ENCODE assay signal across 19 cellular contexts in the genomic region with DNA sequence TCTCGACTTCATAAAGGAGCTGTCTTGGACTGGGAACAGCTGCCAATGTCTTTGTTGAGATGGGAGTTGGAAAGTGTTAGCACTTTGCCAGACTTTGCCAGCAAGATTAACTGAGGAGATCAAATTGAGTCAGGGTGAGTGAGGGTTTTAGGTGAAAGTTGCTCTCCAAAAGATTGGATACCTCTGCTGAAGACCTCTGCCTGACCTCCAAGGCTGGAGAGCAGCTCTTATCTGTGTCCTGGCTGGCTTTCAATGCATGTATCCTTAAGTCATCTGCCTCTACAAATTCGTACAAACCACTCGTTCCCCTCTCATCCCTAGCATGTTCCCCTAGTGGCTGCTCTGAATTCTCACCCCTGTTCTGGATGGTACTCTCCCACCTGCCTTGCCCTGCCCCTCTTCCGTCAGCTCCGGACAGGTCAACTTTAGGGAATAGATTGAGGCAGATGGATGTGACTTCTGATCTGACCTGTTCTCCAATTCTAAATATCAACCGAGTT. TPM values are rescaled to one million over a fixed set of nuclear protein-coding genes. Genes with fewer than 3 reads are reported as not detected.
DNase-seq lines count a peak whose midpoint lies in the region; ATAC-seq, FAIRE-seq and TF ChIP-seq lines count a peak whose summit lies in the region.
"Had no signal": no experiment of that assay in that cellular context is flagged by ENCODE, and none has a peak within 500 bp of the region (broad histone marks: within the 10 kb centered on the region; RNA-seq: fewer than 3 reads in every experiment).

A gene with protein sequence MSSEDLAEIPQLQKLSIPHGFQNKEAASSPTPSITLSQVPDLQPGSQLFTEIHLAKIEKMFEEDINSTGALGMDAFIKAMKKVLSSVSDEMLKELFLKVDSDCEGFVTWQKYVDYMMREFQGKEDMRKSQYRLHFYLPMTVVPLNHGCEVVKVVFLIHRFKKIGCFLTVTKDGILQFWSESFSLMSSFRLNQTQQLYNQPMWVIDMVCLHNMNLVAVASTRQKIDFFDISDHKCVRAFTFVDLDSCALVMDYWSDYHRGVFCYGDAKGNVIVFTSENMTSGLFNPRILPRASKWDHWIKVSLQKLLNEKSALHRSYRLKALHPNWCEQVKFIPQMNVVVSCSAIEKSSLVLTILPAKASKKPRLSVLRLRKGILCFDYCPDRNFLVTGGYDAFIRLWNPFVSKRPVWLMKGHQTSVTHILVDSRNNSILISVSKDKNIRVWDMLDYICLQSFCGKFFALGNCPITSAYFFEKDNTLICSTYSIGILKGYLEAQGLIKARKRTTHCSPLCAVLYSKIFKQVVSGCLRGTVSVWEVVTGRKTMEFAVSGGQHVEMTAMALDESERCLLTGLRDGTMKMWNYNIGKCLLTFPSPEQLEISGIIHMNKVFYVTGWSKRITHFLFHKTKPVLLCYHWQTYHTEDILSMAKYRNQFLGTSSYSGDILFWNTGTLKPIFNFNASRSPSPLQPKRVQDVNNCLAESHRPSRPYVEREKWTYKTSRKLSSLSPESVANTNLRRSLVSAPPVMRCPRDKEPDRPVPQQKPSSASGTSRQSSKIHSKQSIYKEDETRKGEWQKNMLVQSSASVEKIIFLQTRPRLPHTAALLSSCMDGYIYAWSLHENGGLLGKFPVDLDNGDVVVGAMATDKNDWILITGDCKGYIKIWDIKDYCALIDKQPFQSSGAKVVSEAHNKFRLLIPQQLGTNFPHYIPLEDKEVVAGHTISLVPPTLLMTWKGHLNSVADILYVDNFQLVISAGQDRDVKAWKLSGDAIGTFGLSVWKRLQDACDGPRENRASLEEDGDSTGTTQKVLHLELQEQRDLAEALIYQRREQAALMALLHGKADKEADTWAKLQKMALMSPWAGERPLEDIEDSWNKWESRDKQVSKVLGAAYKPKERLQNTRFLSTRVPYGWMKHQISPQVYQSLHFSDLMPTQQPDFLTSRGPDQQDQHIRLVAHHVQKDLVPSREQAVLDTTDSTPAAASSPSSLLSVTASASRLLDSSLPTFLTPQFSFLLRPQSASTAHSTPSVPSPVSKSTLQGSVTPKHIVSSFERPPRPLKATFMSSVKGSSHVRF (plus strand): TSS at position 51 of the 500 bp plus-strand sequence. CDS start 4,870 bp downstream, outside the sequence.

- TF ChIP-seq EP300 in HepG2 (IDR thresholded peaks at IDR 0.05; ENCODE audit: low read depth in 2 of 2, low read length in 2 of 2) (no peak), HepG2 (CRISPR knock-in tag; IDR thresholded peaks at IDR 0.05; ENCODE audit: borderline replicate concordance) (no peak)

- no peak for FAIRE-seq in HepG2 (lab: Jason Lieb, UNC)
- FAIRE-seq: urothelium cell line had no signal

- no peak for DNase-seq in HepG2 (ENCODE audit: low spot score)
- DNase-seq in right lobe of liver, result no peak
- DNase-seq in endodermal cell, result peak; percentile 67
- DNase-seq in stimulated activated naive CD8-positive, alpha-beta T cell treated with anti-CD3 and anti-CD28 coated beads, Interleukin-15, amount 100 ng/mL, for 72 hours, result no peak
- DNase-seq in NCI-H226, result no peak
- DNase-seq in HK-2 (ENCODE audit: unreplicated experiment), result no peak
- no peak for DNase-seq in OCI-M2 (lab: John Stamatoyannopoulos, UW; ENCODE audit: unreplicated experiment)
- DNase-seq: activated CD4-positive, alpha-beta memory T cell treated with anti-CD3 and anti-CD28 coated beads, Interleukin-2, amount 10 ng/mL, durations not matched to agents 7 days and 5 days; activated naive CD4-positive, alpha-beta T cell treated with anti-CD3 and anti-CD28 coated beads, Interleukin-2, amount 10 ng/mL, durations not matched to agents 7 days and 5 days; Karpas-422; NCI-H1694; NCI-H526; stimulated activated naive B cell treated with anti-CD40 and anti-IgM and Interleukin-4, amounts not matched to agents 10 μg/mL and 1 μg/mL and 100 μg/mL, for 72 hours had no signal

- H3K4me1 Mint-ChIP-seq in endodermal cell, result peaks cover 10% of the 10 kb centered on the region
- peaks cover 20% of the 10 kb centered on the region for H3K4me1 Mint-ChIP-seq in stimulated activated naive CD8-positive, alpha-beta T cell treated with anti-CD3 and anti-CD28 coated beads, Interleukin-15, amount 100 ng/mL, for 72 hours

- BruUV-seq in HepG2 (replicated peaks; lab: Mats Ljungman, UMichigan), result no TSS peak

- H3K27ac ChIP-seq in HepG2 (ENCODE audit: extremely low read length, insufficient read depth, low read length), result no peak within 1 kb of the TSS
- no peak within 1 kb of the TSS for H3K27ac ChIP-seq in right lobe of liver
- peak within 1 kb of the TSS; percentile 28 for H3K27ac ChIP-seq in HUES6 (ENCODE audit: low read depth, low read length)
- no peak within 1 kb of the TSS for H3K27ac ChIP-seq in endodermal cell (ENCODE audit: low read depth, low read length)
- H3K27ac ChIP-seq: BLaER1 had no signal

- WGBS in HepG2 (ENCODE audit: low lambda C conversion rate), result 86% methylated on average over 6 of the region's 6 CpGs
- 69% methylated on average over 5 of the region's 6 CpGs for WGBS in right lobe of liver (ENCODE audit: insufficient coverage, low coverage, low lambda C conversion rate, missing lambda C conversion rate)
- WGBS in endodermal cell (ENCODE audit: insufficient coverage in 1 of 2, insufficient read length in 1 of 2), 2 experiments, result 81% methylated on average over 3 to 6 of the region's 6 CpGs

- ATAC-seq in HepG2 (peak; percentile 66), right lobe of liver (no peak)
- no peak for ATAC-seq in stimulated activated naive CD8-positive, alpha-beta T cell treated with anti-CD3 and anti-CD28 coated beads, Interleukin-15, amount 100 ng/mL, for 72 hours
- ATAC-seq: stimulated activated naive B cell treated with anti-CD40 and anti-IgM and Interleukin-4, amounts not matched to agents 10 μg/mL and 1 μg/mL and 100 μg/mL, for 72 hours had no signal

- no peaks in the 10 kb centered on the region for H3K27me3 ChIP-seq in HepG2 (ENCODE audit: control insufficient read depth in 1 of 2, insufficient read depth in 2 of 2, low read length in 2 of 2)
- H3K27me3 ChIP-seq in right lobe of liver, result no peaks in the 10 kb centered on the region
- no peaks in the 10 kb centered on the region for H3K27me3 ChIP-seq in HUES6 (ENCODE audit: control insufficient read depth, insufficient read depth, low read length)
- H3K27me3 ChIP-seq in endodermal cell (ENCODE audit: control insufficient read depth, insufficient read depth, low read length, poor library complexity, severe bottlenecking), result no peaks in the 10 kb centered on the region
- H3K27me3 ChIP-seq: BLaER1 had no signal

- CTCF ChIA-PET in HepG2 (lab: Yijun Ruan, JAX; ENCODE audit: low intra/inter-chr PET ratio, low total read pairs), result no interaction called here

- H3K4me1 ChIP-seq in HepG2 (ENCODE audit: insufficient read depth, low read length) (no peaks in the 10 kb centered on the region), right lobe of liver (no peaks in the 10 kb centered on the region), HUES6 (ENCODE audit: control insufficient read depth, insufficient read depth, low read length) (peaks cover 26% of the 10 kb centered on the region), endodermal cell (ENCODE audit: control insufficient read depth, insufficient read depth, low read length) (no peaks in the 10 kb centered on the region)

- POLR2A ChIA-PET in HepG2 (lab: Yijun Ruan, JAX), result no interaction called here

- H3K79me2 ChIP-seq in HepG2 (ENCODE audit: insufficient read depth, low read length), result no peaks in the 10 kb centered on the region

- no peak within 1 kb of the TSS for H2AFZ ChIP-seq in HepG2 (ENCODE audit: low read length)

- in situ Hi-C loops in HepG2 (cut with HindIII; ENCODE audit: extremely low pct_ligation_motif_present, low pct_unique_long_range_greater_than_20kb), result no loop called here

- no peak within 1 kb of the TSS for H3K9ac ChIP-seq in HepG2 (ENCODE audit: insufficient read depth, low read depth, low read length)
- no peak within 1 kb of the TSS for H3K9ac ChIP-seq in HUES6 (ENCODE audit: low read length)
- H3K9ac ChIP-seq in endodermal cell (ENCODE audit: extremely low read depth, low read length, poor library complexity, severe bottlenecking), result no peak within 1 kb of the TSS
- H3K9ac ChIP-seq: BLaER1 had no signal

- TF ChIP-seq POLR2A in HepG2 (IDR thresholded peaks at IDR 0.05; ENCODE audit: insufficient read depth in 1 of 2, low read depth in 2 of 2, low read length in 2 of 2) (no peak), right lobe of liver (IDR thresholded peaks at IDR 0.05) (no peak)

- H3K27ac Mint-ChIP-seq in endodermal cell, result peak within 1 kb of the TSS; percentile 71
- peak within 1 kb of the TSS; percentile 2 to 41 for H3K27ac Mint-ChIP-seq in stimulated activated naive CD8-positive, alpha-beta T cell treated with anti-CD3 and anti-CD28 coated beads, Interleukin-15, amount 100 ng/mL, for 72 hours
- H3K27ac Mint-ChIP-seq: activated CD4-positive, alpha-beta memory T cell treated with anti-CD3 and anti-CD28 coated beads, Interleukin-2, amount 10 ng/mL, durations not matched to agents 7 days and 5 days; activated naive CD4-positive, alpha-beta T cell treated with anti-CD3 and anti-CD28 coated beads, Interleukin-2, amount 10 ng/mL, durations not matched to agents 7 days and 5 days; stimulated activated naive B cell treated with anti-CD40 and anti-IgM and Interleukin-4, amounts not matched to agents 10 μg/mL and 1 μg/mL and 100 μg/mL, for 72 hours had no signal

- TF ChIP-seq CTCF in HepG2 (CRISPR knock-in tag; IDR thresholded peaks at IDR 0.05), result no peak
- TF ChIP-seq CTCF in right lobe of liver (IDR thresholded peaks at IDR 0.05), result no peak
- peak; percentile 74 for TF ChIP-seq CTCF in endodermal cell (conservative IDR thresholded peaks at IDR 0.05)

- no peak for TF ChIP-seq RAD21 in HepG2 (CRISPR knock-in tag; IDR thresholded peaks at IDR 0.05)

- peaks cover 36% of the 10 kb centered on the region for H3K36me3 Mint-ChIP-seq in endodermal cell (ENCODE audit: low read depth)

- no peak within 1 kb of the TSS for H3K4me3 Mint-ChIP-seq in endodermal cell
- H3K4me3 Mint-ChIP-seq in stimulated activated naive CD8-positive, alpha-beta T cell treated with anti-CD3 and anti-CD28 coated beads, Interleukin-15, amount 100 ng/mL, for 72 hours, result no peak within 1 kb of the TSS
- H3K4me3 Mint-ChIP-seq: activated CD4-positive, alpha-beta memory T cell treated with anti-CD3 and anti-CD28 coated beads, Interleukin-2, amount 10 ng/mL, durations not matched to agents 7 days and 5 days; activated naive CD4-positive, alpha-beta T cell treated with anti-CD3 and anti-CD28 coated beads, Interleukin-2, amount 10 ng/mL, durations not matched to agents 7 days and 5 days; stimulated activated naive B cell treated with anti-CD40 and anti-IgM and Interleukin-4, amounts not matched to agents 10 μg/mL and 1 μg/mL and 100 μg/mL, for 72 hours had no signal

- H3K4me3 ChIP-seq in HepG2 (replicated peaks in 1 of 3; ENCODE audit: insufficient read depth in 1 of 3, low read depth in 2 of 3, low read length in 3 of 3), result no peak within 1 kb of the TSS
- no peak within 1 kb of the TSS for H3K4me3 ChIP-seq in right lobe of liver
- 0 out of 2 replicates have a peak within 1 kb of the TSS, but pooled peaks have one; percentile 3 for H3K4me3 ChIP-seq in HUES6 (ENCODE audit: low read depth, low read length)
- no peak within 1 kb of the TSS for H3K4me3 ChIP-seq in endodermal cell (ENCODE audit: low read length)
- H3K4me3 ChIP-seq: BLaER1 had no signal

- no peak within 1 kb of the TSS for H3K4me2 ChIP-seq in HepG2 (ENCODE audit: low read depth, low read length)
- H3K4me2 ChIP-seq: BLaER1 had no signal

- H3K36me3 ChIP-seq in HepG2 (replicated peaks in 1 of 2; ENCODE audit: control insufficient read depth in 1 of 2, insufficient read depth in 2 of 2, low read length in 2 of 2) (peaks cover 4 to 17% of the 10 kb centered on the region in 2 experiments; a peak in 3 of 5 replicates), right lobe of liver (peaks cover 0 to 4% (median 0%) of the 10 kb centered on the region in 4 donors), HUES6 (ENCODE audit: control insufficient read depth, insufficient read depth, low read length) (peaks cover 16% of the 10 kb centered on the region), endodermal cell (ENCODE audit: control insufficient read depth, insufficient read depth, low read length) (peaks cover 43% of the 10 kb centered on the region)

- H3K9me3 Mint-ChIP-seq in endodermal cell, result no peaks in the 10 kb centered on the region
- no peaks in the 10 kb centered on the region for H3K9me3 Mint-ChIP-seq in stimulated activated naive CD8-positive, alpha-beta T cell treated with anti-CD3 and anti-CD28 coated beads, Interleukin-15, amount 100 ng/mL, for 72 hours
- H3K9me3 Mint-ChIP-seq: activated CD4-positive, alpha-beta memory T cell treated with anti-CD3 and anti-CD28 coated beads, Interleukin-2, amount 10 ng/mL, durations not matched to agents 7 days and 5 days; activated naive CD4-positive, alpha-beta T cell treated with anti-CD3 and anti-CD28 coated beads, Interleukin-2, amount 10 ng/mL, durations not matched to agents 7 days and 5 days; stimulated activated naive B cell treated with anti-CD40 and anti-IgM and Interleukin-4, amounts not matched to agents 10 μg/mL and 1 μg/mL and 100 μg/mL, for 72 hours had no signal

- no peaks in the 10 kb centered on the region for H3K27me3 Mint-ChIP-seq in endodermal cell (ENCODE audit: insufficient read depth)
- H3K27me3 Mint-ChIP-seq in stimulated activated naive CD8-positive, alpha-beta T cell treated with anti-CD3 and anti-CD28 coated beads, Interleukin-15, amount 100 ng/mL, for 72 hours, result no peaks in the 10 kb centered on the region
- H3K27me3 Mint-ChIP-seq: activated CD4-positive, alpha-beta memory T cell treated with anti-CD3 and anti-CD28 coated beads, Interleukin-2, amount 10 ng/mL, durations not matched to agents 7 days and 5 days; activated naive CD4-positive, alpha-beta T cell treated with anti-CD3 and anti-CD28 coated beads, Interleukin-2, amount 10 ng/mL, durations not matched to agents 7 days and 5 days; stimulated activated naive B cell treated with anti-CD40 and anti-IgM and Interleukin-4, amounts not matched to agents 10 μg/mL and 1 μg/mL and 100 μg/mL, for 72 hours had no signal

- intact Hi-C loops in HepG2 (cut with micrococcal nuclease; ENCODE audit: unreplicated experiment), result no loop called here
- intact Hi-C loops in right lobe of liver (cut with DNase I), result no loop called here

- H4K20me1 ChIP-seq in HepG2 (ENCODE audit: insufficient read depth, low read length), result no peaks in the 10 kb centered on the region
- H4K20me1 ChIP-seq: BLaER1 had no signal

- H3K9me3 ChIP-seq in HepG2 (ENCODE audit: low read length), result no peaks in the 10 kb centered on the region
- no peaks in the 10 kb centered on the region for H3K9me3 ChIP-seq in right lobe of liver
- no peaks in the 10 kb centered on the region for H3K9me3 ChIP-seq in HUES6 (ENCODE audit: control insufficient read depth, insufficient read depth, low read depth, low read length)
- no peaks in the 10 kb centered on the region for H3K9me3 ChIP-seq in endodermal cell (ENCODE audit: control insufficient read depth, low read length)
- H3K9me3 ChIP-seq: BLaER1 had no signal

RNA-seq across cellular contexts. Expression of the gene that starts here (rescaled TPM):
- total RNA-seq in HepG2 (2016; rRNA removed; fragmentation: Illumina TruSeq; extraction: Trizol) (0.22 TPM in 1 of 2 replicates, not detected in the other), right lobe of liver (under 1 TPM in 4 of 6 experiments, not detected in 2; 0.17 to 0.22 (median 0.20) TPM), endodermal cell (1 to 10 TPM in 1 of 2 donors, under 1 TPM in 1; 0.44 to 1.0 TPM)
- 0.10 TPM in 1 of 2 replicates, not detected in the other for total RNA-seq in HepG2 (2016; cell fraction: cytosol; rRNA removed; fragmentation: Illumina TruSeq; extraction: Trizol; ENCODE audit: low read depth)
- not detected in 2 replicates for total RNA-seq in HepG2 (2016; cell fraction: insoluble cytoplasmic fraction; rRNA removed; fragmentation: Illumina TruSeq; extraction: Trizol)
- not detected in 2 replicates for total RNA-seq in HepG2 (2016; cell fraction: membrane; rRNA removed; fragmentation: Illumina TruSeq; extraction: Trizol)
- 0.72 TPM in 1 of 2 replicates, not detected in the other for total RNA-seq in HepG2 (2016; cell fraction: nucleus; rRNA removed; fragmentation: Illumina TruSeq; extraction: Trizol)
- 0.15 TPM in 1 of 2 replicates, not detected in the other for polyA plus RNA-seq in HepG2 (2011; rRNA removed)
- polyA plus RNA-seq in HepG2 (2011; cell fraction: cytosol; rRNA removed), result not detected in 2 replicates
- polyA plus RNA-seq in HepG2 (2011; cell fraction: nucleus; rRNA removed), result 0.31 and 1.2 TPM in 2 replicates
- polyA plus RNA-seq in HepG2 (2012), result not detected in 2 replicates
- polyA plus RNA-seq in HepG2 (2016; cell fraction: cytosol; fragmentation: Illumina TruSeq; extraction: Trizol; ENCODE audit: low read depth), result not detected in 2 replicates
- polyA plus RNA-seq in HepG2 (2016; cell fraction: insoluble cytoplasmic fraction; fragmentation: Illumina TruSeq; extraction: Trizol; ENCODE audit: low read depth), result not detected in 2 replicates
- polyA plus RNA-seq in HepG2 (2016; cell fraction: membrane; fragmentation: Illumina TruSeq; extraction: Trizol; ENCODE audit: low read depth), result not detected in 2 replicates
- polyA plus RNA-seq in HepG2 (2016; cell fraction: nucleus; fragmentation: Illumina TruSeq; extraction: Trizol; ENCODE audit: insufficient read depth, low read depth), result 0.62 and 0.75 TPM in 2 replicates
- not detected in 2 replicates for polyA minus RNA-seq in HepG2 (2011; rRNA and poly(A)+ RNA removed; ENCODE audit: low replicate concordance)
- polyA minus RNA-seq in HepG2 (2011; cell fraction: cytosol; rRNA and poly(A)+ RNA removed), result not detected in 2 replicates
- not detected in 2 replicates for polyA minus RNA-seq in HepG2 (2011; cell fraction: nucleus; rRNA and poly(A)+ RNA removed)
- polyA plus RNA-seq in endodermal cell (2013, experiment 1 of 2), result 0.11 TPM
- 0.17 TPM for polyA plus RNA-seq in endodermal cell (2013, experiment 2 of 2)
- total RNA-seq: cerebellum had no signal
- polyA plus RNA-seq: liver, neural cell had no signal
